ENCODE assay signal across 30 cellular contexts in the genomic region with DNA sequence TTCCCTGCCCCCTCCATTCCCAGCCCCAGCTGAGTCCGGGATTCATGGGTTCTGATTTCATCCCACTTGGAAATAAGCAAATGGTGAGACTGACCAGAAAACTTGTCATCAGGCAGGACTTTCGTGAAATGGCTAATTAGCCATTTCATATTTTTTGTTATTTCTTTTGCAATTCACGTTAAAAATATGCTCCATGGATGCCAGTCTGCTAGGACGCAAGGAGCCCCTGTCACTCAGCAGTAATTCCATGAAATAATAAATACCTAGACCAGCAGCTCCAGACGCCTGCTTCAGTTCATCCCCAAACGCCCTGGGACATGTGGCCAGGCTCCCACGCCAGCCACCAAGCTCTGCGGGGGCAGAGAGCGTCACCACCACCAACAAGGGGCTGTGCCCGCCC.
"Had no signal": no experiment of that assay in that cellular context is flagged by ENCODE, and none has a peak within 500 bp of the region (broad histone marks: within the 10 kb centered on the region; RNA-seq: fewer than 3 reads in every experiment).

No MANE protein-coding gene starts in this region.

- H3K9me3 Mint-ChIP-seq: endodermal cell; immature natural killer cell; naive thymus-derived CD8-positive, alpha-beta T cell; stimulated activated naive CD8-positive, alpha-beta T cell treated with anti-CD3 and anti-CD28 coated beads, Interleukin-15, amount 100 ng/mL, for 72 hours had no signal

- DNase-seq: central memory CD4-positive, alpha-beta T cell; dorsolateral prefrontal cortex; effector CD4-positive, alpha-beta T cell; endodermal cell; foreskin melanocyte; hypothalamus; immature natural killer cell; islet precursor cell; kidney glomerular epithelial cell; left colon; mesendoderm; naive thymus-derived CD8-positive, alpha-beta T cell; nephron progenitor cell; occipital lobe; ovary; posterior cingulate gyrus; retina; right lobe of liver; stimulated activated CD4-positive, alpha-beta T cell treated with anti-CD3 and anti-CD28 coated beads, Interleukin-12 subunit alpha, Interleukin-12 subunit beta, amount 100 ng/mL, for 4 hours; stimulated activated CD4-positive, alpha-beta T cell treated with anti-CD3 and anti-CD28 coated beads, Interleukin-1b, Interleukin-23, amount 100 ng/mL, for 48 hours; stimulated activated CD4-positive, alpha-beta T cell treated with anti-CD3 and anti-CD28 coated beads, Interleukin-4, amount 100 ng/mL, for 1 hour; stimulated activated CD8-positive, alpha-beta memory T cell treated with anti-CD3 and anti-CD28 coated beads, Interleukin-4, amount 100 ng/mL, for 48 hours; stimulated activated naive CD4-positive, alpha-beta T cell; stimulated activated naive CD8-positive, alpha-beta T cell treated with anti-CD3 and anti-CD28 coated beads, Interleukin-15, amount 100 ng/mL, for 72 hours; thyroid gland had no signal

- H3K9me3 ChIP-seq: ovary, psoas muscle, right lobe of liver, thyroid gland had no signal

- H3K36me3 ChIP-seq: ovary, right lobe of liver, thyroid gland had no signal

- H3K27me3 ChIP-seq: ovary, thyroid gland had no signal

- H3K36me3 Mint-ChIP-seq: immature natural killer cell; naive thymus-derived CD8-positive, alpha-beta T cell; type B pancreatic cell had no signal

- H3K4me2 ChIP-seq: smooth muscle cell had no signal

- H3K4me1 ChIP-seq: psoas muscle, right lobe of liver, thyroid gland had no signal

- H3K4me1 Mint-ChIP-seq: immature natural killer cell; naive thymus-derived CD8-positive, alpha-beta T cell; stimulated activated naive CD8-positive, alpha-beta T cell treated with anti-CD3 and anti-CD28 coated beads, Interleukin-15, amount 100 ng/mL, for 72 hours had no signal

- H3K27ac Mint-ChIP-seq: endodermal cell; immature natural killer cell; naive thymus-derived CD8-positive, alpha-beta T cell; nephron progenitor cell; stimulated activated naive CD8-positive, alpha-beta T cell treated with anti-CD3 and anti-CD28 coated beads, Interleukin-15, amount 100 ng/mL, for 72 hours; type B pancreatic cell had no signal

- H3K4me3 ChIP-seq: dorsolateral prefrontal cortex, lung, ovary, psoas muscle, right lobe of liver, smooth muscle cell, thyroid gland had no signal

- H3K4me3 Mint-ChIP-seq: endodermal cell; immature natural killer cell; naive thymus-derived CD8-positive, alpha-beta T cell; nephron progenitor cell; stimulated activated naive CD8-positive, alpha-beta T cell treated with anti-CD3 and anti-CD28 coated beads, Interleukin-15, amount 100 ng/mL, for 72 hours; type B pancreatic cell had no signal

- H3K27ac ChIP-seq: dorsolateral prefrontal cortex, epithelial cell of prostate, ovary, psoas muscle, right lobe of liver, thyroid gland had no signal
